Comparison of ENCODE assay signal across 8 cellular contexts in genomic region chr22:49305215-49305965, GRCh38.
A peak's percentile ranks its signal among the peaks of the same experiment; 100 is the strongest.
DNase-seq lines count a peak whose midpoint lies in the region; ATAC-seq and TF ChIP-seq lines count a peak whose summit lies in the region.

No MANE protein-coding gene starts in this region.

- H2AFZ ChIP-seq in mammary epithelial cell (ENCODE audit: low read depth, low read length): no peak overlapping the region
- H2AFZ ChIP-seq in hepatocyte: no peak overlapping the region

- no TSS peak for BruUV-seq in mammary epithelial cell (replicated peaks; lab: Mats Ljungman, UMichigan)
- no TSS peak for BruUV-seq in Panc1 (replicated peaks; lab: Mats Ljungman, UMichigan)

- H3K79me2 ChIP-seq in mammary epithelial cell (ENCODE audit: insufficient read depth, low read length) (no peaks in the 10 kb centered on the region), hepatocyte (no peaks in the 10 kb centered on the region)

- intact Hi-C loops in breast epithelium (cut with DNase I; ENCODE audit: low total_unique reads) (no loop called here), mammary epithelial cell (cut with micrococcal nuclease) (no loop called here), Panc1 (cut with micrococcal nuclease; ENCODE audit: unreplicated experiment) (loop anchor here (2.0 kb wide), 1 partner anchor 259 kb away; no protein-coding TSS in a partner anchor)

- H3K9me2 ChIP-seq in hepatocyte (replicated peaks; ENCODE audit: insufficient read depth): no peaks in the 10 kb centered on the region

- H3K27me3 ChIP-seq in breast epithelium (peaks cover 0 to 80% of the 10 kb centered on the region in 2 donors), mammary epithelial cell (ENCODE audit: insufficient read depth, low read length) (no peaks in the 10 kb centered on the region), Panc1 (ENCODE audit: control insufficient read depth, insufficient read depth, low read length) (no peaks in the 10 kb centered on the region; the same call in 1 of the 2 replicates), hepatocyte (peaks cover 7% of the 10 kb centered on the region)

- H3K4me1 ChIP-seq in breast epithelium: no peaks in the 10 kb centered on the region
- H3K4me1 ChIP-seq in mammary epithelial cell (ENCODE audit: insufficient read depth, low read length): no peaks in the 10 kb centered on the region
- no peaks in the 10 kb centered on the region for H3K4me1 ChIP-seq in Panc1 (ENCODE audit: control insufficient read depth, insufficient read depth, low read length)
- no peaks in the 10 kb centered on the region for H3K4me1 ChIP-seq in hepatocyte (ENCODE audit: insufficient read depth)

- CTCF ChIA-PET in mammary epithelial cell (lab: Charles Lee; ENCODE audit: low non-redundant PET) (no interaction called here), Panc1 (lab: Charles Lee) (interaction anchor here (0.6 to 1.4 kb wide), 3 partner anchors 259 to 426 kb away, joined by 3 to 11 read pairs (median 3); no protein-coding TSS in a partner anchor)

- no peak for TF ChIP-seq POLR2A in breast epithelium (IDR thresholded peaks at IDR 0.05)

- DNase-seq in breast epithelium (ENCODE audit: low spot score in 2 of 2) (peak; percentile 26 to 67), mammary epithelial cell (no peak), Panc1 (ENCODE audit: low read depth, low spot score) (no peak), hepatocyte (ENCODE audit: low spot score) (peak; percentile 80), COLO829 (ENCODE audit: low spot score) (no peak)
- peak; percentile 35 to 58 (median 50) for DNase-seq in activated naive CD4-positive, alpha-beta T cell (lab: John Stamatoyannopoulos, UW)
- DNase-seq in stimulated activated CD4-positive, alpha-beta T cell treated with anti-CD3 and anti-CD28 coated beads, Interleukin-12 subunit alpha, Interleukin-12 subunit beta, amount 100 ng/mL, for 24 hours (ENCODE audit: low read depth in 2 of 2): peak; percentile 42 to 63

- no peaks in the 10 kb centered on the region for H3K9me3 ChIP-seq in breast epithelium
- peaks cover 52% of the 10 kb centered on the region for H3K9me3 ChIP-seq in mammary epithelial cell (replicated peaks; ENCODE audit: insufficient read depth, low read length)
- H3K9me3 ChIP-seq in Panc1 (ENCODE audit: control insufficient read depth, insufficient read depth, low read depth, low read length): no peaks in the 10 kb centered on the region
- no peaks in the 10 kb centered on the region for H3K9me3 ChIP-seq in hepatocyte (ENCODE audit: low read depth)

- peak; percentile 95 for ATAC-seq in Panc1
- ATAC-seq in GM21423 (IDR thresholded peaks at IDR 0.05; ENCODE audit: unreplicated experiment): no peak

- no peak overlapping the region for H3K9ac ChIP-seq in mammary epithelial cell (ENCODE audit: insufficient read depth, low read length)

- in situ Hi-C loops in mammary epithelial cell (cut with MboI; ENCODE audit: low sequenced_read_pairs in 2 of 2) (no loop called here), Panc1 (cut with HindIII; ENCODE audit: low pct_unique_long_range_greater_than_20kb, low sequenced_read_pairs) (no loop called here)

- TF ChIP-seq CTCF in breast epithelium (IDR thresholded peaks at IDR 0.05): peak; percentile 70 to 79 (median 72)
- TF ChIP-seq CTCF in mammary epithelial cell (conservative IDR thresholded peaks at IDR 0.05 in 1 of 2, IDR thresholded peaks at IDR 0.05 in 1 of 2; ENCODE audit: extremely low read depth in 1 of 2, insufficient read depth in 1 of 2, low read depth in 1 of 2, low read length in 2 of 2): no peak
- TF ChIP-seq CTCF in Panc1 (IDR thresholded peaks at IDR 0.05): peak; percentile 92
- peak; percentile 98 for TF ChIP-seq CTCF in hepatocyte (IDR thresholded peaks at IDR 0.05; ENCODE audit: poor library complexity)

- H3K27ac ChIP-seq in breast epithelium: no peak overlapping the region
- H3K27ac ChIP-seq in mammary epithelial cell (ENCODE audit: insufficient read depth, low read depth, low read length): no peak overlapping the region
- no peak overlapping the region for H3K27ac ChIP-seq in Panc1 (ENCODE audit: low read length)
- H3K27ac ChIP-seq in hepatocyte: no peak overlapping the region

- dilution Hi-C loops in mammary epithelial cell (cut with HindIII; ENCODE audit: low sequenced_read_pairs): no loop called here

- H4K20me1 ChIP-seq in mammary epithelial cell (ENCODE audit: insufficient read depth, low read length) (no peaks in the 10 kb centered on the region), hepatocyte (ENCODE audit: insufficient read depth, poor library complexity, severe bottlenecking) (no peaks in the 10 kb centered on the region)

- WGBS in mammary epithelial cell (ENCODE audit: low coverage, missing lambda C conversion rate): 18% methylated on average over 14 of the region's 20 CpGs
- 18% methylated on average over 20 of the region's 20 CpGs for WGBS in hepatocyte (ENCODE audit: low lambda C conversion rate, missing lambda C conversion rate)

- H3K4me2 ChIP-seq in mammary epithelial cell (ENCODE audit: insufficient read depth, low read depth, low read length) (no peak overlapping the region), hepatocyte (peak overlapping the region; percentile 58)

- H3K4me3 ChIP-seq in breast epithelium (no peak overlapping the region), mammary epithelial cell (replicated peaks in 1 of 3; ENCODE audit: insufficient read depth in 1 of 3, low read depth in 2 of 3, low read length in 3 of 3) (no peak overlapping the region), Panc1 (ENCODE audit: low read depth in 2 of 2, low read length in 2 of 2) (no peak overlapping the region), hepatocyte (no peak overlapping the region)

- H3K36me3 ChIP-seq in breast epithelium (no peaks in the 10 kb centered on the region), mammary epithelial cell (ENCODE audit: insufficient read depth, low read length) (no peaks in the 10 kb centered on the region), Panc1 (ENCODE audit: control insufficient read depth, insufficient read depth, low read length) (no peaks in the 10 kb centered on the region), hepatocyte (replicated peaks; ENCODE audit: insufficient read depth, low read depth) (no peaks in the 10 kb centered on the region)

- POLR2A ChIA-PET in Panc1 (lab: Charles Lee): interaction anchor here (0.9 kb wide), 1 partner anchor 255 kb away, joined by 4 read pairs; no protein-coding TSS in a partner anchor

Comparison
In these comparisons a context has a peak if more than half of its experiments do, and no peak if none do; other contexts are left out.
1. DNase-seq: peak in breast epithelium (2 of 2), activated naive CD4-positive, alpha-beta T cell (4 of 4), hepatocyte (single experiment) and stimulated activated CD4-positive, alpha-beta T cell treated with anti-CD3 and anti-CD28 coated beads, Interleukin-12 subunit alpha, Interleukin-12 subunit beta, amount 100 ng/mL, for 24 hours (2 of 2); none in mammary epithelial cell (single experiment), Panc1 (single experiment) and COLO829 (single experiment).
2. CTCF ChIP-seq: peak in breast epithelium (3 of 3), Panc1 (single experiment) and hepatocyte (single experiment); none in mammary epithelial cell (0 of 2).